ENCODE assay signal across 28 cellular contexts in the genomic region with DNA sequence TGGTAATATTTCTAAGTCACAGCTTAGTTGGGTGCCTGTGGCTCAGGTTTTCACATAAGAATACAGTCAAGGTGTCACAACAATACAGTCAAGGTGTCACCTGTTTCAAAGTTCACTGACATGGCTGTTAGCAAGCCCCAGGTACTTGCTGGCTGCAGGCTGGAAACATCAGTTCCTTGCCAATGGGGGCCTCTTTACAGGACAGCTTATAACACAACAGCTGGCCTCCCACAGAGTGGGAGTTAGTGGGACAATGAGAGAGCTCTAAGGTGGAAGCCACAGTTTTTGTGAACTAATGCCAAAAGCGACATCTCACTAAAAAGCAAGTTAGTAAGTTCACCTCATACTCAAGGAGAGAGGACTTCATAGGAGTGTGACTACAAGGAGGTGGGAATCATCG. TPM values are rescaled to one million over a fixed set of nuclear protein-coding genes. Genes with fewer than 3 reads are reported as not detected.
"Had no signal": no experiment of that assay in that cellular context is flagged by ENCODE, and none has a peak within 500 bp of the region (broad histone marks: within the 10 kb centered on the region; RNA-seq: fewer than 3 reads in every experiment).

No MANE protein-coding gene starts in this region.

- H3K27me3 ChIP-seq: ovary, right lobe of liver, sigmoid colon, thyroid gland, tibial nerve, upper lobe of left lung, vagina had no signal

- H3K4me1 Mint-ChIP-seq: stimulated activated effector memory CD8-positive, alpha-beta T cell treated with anti-CD3 and anti-CD28 coated beads, Interleukin-12 subunit alpha, Interleukin-12 subunit beta, amount 100 ng/mL, for 72 hours; stimulated activated naive B cell treated with anti-CD40 and anti-IgM and Interleukin-4, amounts not matched to agents 10 μg/mL and 1 μg/mL and 100 μg/mL, for 72 hours had no signal

- H3K4me3 ChIP-seq: ovary, psoas muscle, right lobe of liver, sigmoid colon, stomach, thoracic aorta, thyroid gland, tibial nerve, upper lobe of left lung, vagina had no signal

- H3K36me3 Mint-ChIP-seq: natural killer cell treated with Interleukin-12 subunit alpha and Interleukin-12 subunit beta and Interleukin-15 and Interleukin-18, amount 100 ng/mL, for 72 hours; stimulated activated effector memory CD8-positive, alpha-beta T cell treated with anti-CD3 and anti-CD28 coated beads, Interleukin-12 subunit alpha, Interleukin-12 subunit beta, amount 100 ng/mL, for 72 hours; stimulated activated naive B cell treated with anti-CD40 and anti-IgM and Interleukin-4, amounts not matched to agents 10 μg/mL and 1 μg/mL and 100 μg/mL, for 72 hours had no signal

- H3K27ac ChIP-seq: ovary, parathyroid adenoma, psoas muscle, right lobe of liver, sigmoid colon, stomach, thoracic aorta, thyroid gland, tibial nerve, upper lobe of left lung, vagina had no signal

- H3K9ac ChIP-seq: parathyroid adenoma had no signal

- H3K4me1 ChIP-seq: parathyroid adenoma, psoas muscle, right lobe of liver, stomach, thyroid gland, tibial nerve, upper lobe of left lung, vagina had no signal

- H3K4me3 Mint-ChIP-seq: natural killer cell treated with Interleukin-12 subunit alpha and Interleukin-12 subunit beta and Interleukin-15 and Interleukin-18, amount 100 ng/mL, for 72 hours; nephron progenitor cell; neural crest cell; stimulated activated effector memory CD8-positive, alpha-beta T cell treated with anti-CD3 and anti-CD28 coated beads, Interleukin-12 subunit alpha, Interleukin-12 subunit beta, amount 100 ng/mL, for 72 hours; stimulated activated naive B cell treated with anti-CD40 and anti-IgM and Interleukin-4, amounts not matched to agents 10 μg/mL and 1 μg/mL and 100 μg/mL, for 72 hours; stimulated activated naive CD8-positive, alpha-beta T cell treated with anti-CD3 and anti-CD28 coated beads, Interleukin-15, Interleukin-2, amounts not matched to agents 100 ng/mL and 50 ng/mL, for 24 hours had no signal

- H3K79me2 ChIP-seq: parathyroid adenoma had no signal

- H3K9me3 ChIP-seq: ovary, psoas muscle, right lobe of liver, sigmoid colon, stomach, thoracic aorta, thyroid gland, upper lobe of left lung, vagina had no signal

- DNase-seq: nephron progenitor cell; occipital lobe; ovary; posterior cingulate gyrus; psoas muscle; right cardiac atrium; right lobe of liver; sigmoid colon; small intestine; stimulated activated CD4-positive, alpha-beta T cell treated with anti-CD3 and anti-CD28 coated beads, Interleukin-15, amount 100 ng/mL, for 24 hours; stimulated activated CD4-positive, alpha-beta T cell treated with anti-CD3 and anti-CD28 coated beads, Interleukin-2, amount 100 ng/mL, for 24 hours; stimulated activated CD4-positive, alpha-beta T cell treated with anti-CD3 and anti-CD28 coated beads, Interleukin-2, amount 100 ng/mL, for 48 hours; stimulated activated CD4-positive, alpha-beta T cell treated with anti-CD3 and anti-CD28 coated beads, Interleukin-4, amount 100 ng/mL, for 24 hours; stimulated activated naive B cell treated with anti-CD40 and anti-IgM and Interleukin-4, amounts not matched to agents 10 μg/mL and 1 μg/mL and 100 μg/mL, for 72 hours; stimulated activated naive CD4-positive, alpha-beta T cell treated with Interleukin-2 at 50 U/mL for 16 hours; stomach; thyroid gland; trophoblast cell; upper lobe of left lung had no signal

- H3K36me3 ChIP-seq: ovary, right lobe of liver, sigmoid colon, stomach, thoracic aorta, thyroid gland, tibial nerve, upper lobe of left lung, vagina had no signal

- H3K9me3 Mint-ChIP-seq: natural killer cell treated with Interleukin-12 subunit alpha and Interleukin-12 subunit beta and Interleukin-15 and Interleukin-18, amount 100 ng/mL, for 72 hours; stimulated activated effector memory CD8-positive, alpha-beta T cell treated with anti-CD3 and anti-CD28 coated beads, Interleukin-12 subunit alpha, Interleukin-12 subunit beta, amount 100 ng/mL, for 72 hours; stimulated activated naive B cell treated with anti-CD40 and anti-IgM and Interleukin-4, amounts not matched to agents 10 μg/mL and 1 μg/mL and 100 μg/mL, for 72 hours; stimulated activated naive CD8-positive, alpha-beta T cell treated with anti-CD3 and anti-CD28 coated beads, Interleukin-15, Interleukin-2, amounts not matched to agents 100 ng/mL and 50 ng/mL, for 24 hours had no signal

- H3K27ac Mint-ChIP-seq: natural killer cell treated with Interleukin-12 subunit alpha and Interleukin-12 subunit beta and Interleukin-15 and Interleukin-18, amount 100 ng/mL, for 72 hours; nephron progenitor cell; progenitor cell of endocrine pancreas; stimulated activated effector memory CD8-positive, alpha-beta T cell treated with anti-CD3 and anti-CD28 coated beads, Interleukin-12 subunit alpha, Interleukin-12 subunit beta, amount 100 ng/mL, for 72 hours; stimulated activated naive B cell treated with anti-CD40 and anti-IgM and Interleukin-4, amounts not matched to agents 10 μg/mL and 1 μg/mL and 100 μg/mL, for 72 hours; stimulated activated naive CD8-positive, alpha-beta T cell treated with anti-CD3 and anti-CD28 coated beads, Interleukin-15, Interleukin-2, amounts not matched to agents 100 ng/mL and 50 ng/mL, for 24 hours had no signal

RNA-seq across cellular contexts. Expression of gene GPR156, which starts 45.4 kb away (rescaled TPM):
- total RNA-seq: right lobe of liver, thyroid gland, vagina had no signal
